ENCODE assay signal across 36 cellular contexts in genomic region chr11:5504403-5504891, GRCh38. TPM values are rescaled to one million over a fixed set of nuclear protein-coding genes. Genes with fewer than 3 reads are reported as not detected.
"Had no signal": no experiment of that assay in that cellular context is flagged by ENCODE, and none has a peak within 500 bp of the region (broad histone marks: within the 10 kb centered on the region; RNA-seq: fewer than 3 reads in every experiment).

No MANE protein-coding gene starts in this region.

- H3K9me3 ChIP-seq: heart left ventricle, left lung, sigmoid colon, stomach, thyroid gland, upper lobe of left lung, vagina had no signal

- H3K27me3 ChIP-seq: foreskin keratinocyte, heart left ventricle, left lung, sigmoid colon, stomach, thyroid gland, upper lobe of left lung, vagina had no signal

- FAIRE-seq: endothelial cell of umbilical vein, small intestine, TTC549 had no signal

- H3K4me3 ChIP-seq: heart left ventricle, left lung, lung, sigmoid colon, stomach, thyroid gland, upper lobe of left lung, vagina had no signal

- H3K36me3 Mint-ChIP-seq: activated naive CD4-positive, alpha-beta T cell treated with anti-CD3 and anti-CD28 coated beads, Interleukin-2, amount 50 U/mL, for 24 hours; immature natural killer cell; natural killer cell; stimulated activated memory B cell treated with anti-CD40 and anti-IgM and Interleukin-4, amounts not matched to agents 10 μg/mL and 1 μg/mL and 100 μg/mL, for 72 hours; WTC11 had no signal

- H3K4me1 ChIP-seq: foreskin keratinocyte, left lung, sigmoid colon, stomach, thyroid gland, upper lobe of left lung, vagina had no signal

- H3K4me3 Mint-ChIP-seq: activated CD8-positive, alpha-beta T cell treated with anti-CD3 and anti-CD28 coated beads for 36 hours; activated naive CD4-positive, alpha-beta T cell treated with anti-CD3 and anti-CD28 coated beads, Interleukin-2, amount 50 U/mL, for 24 hours; activated naive CD8-positive, alpha-beta T cell treated with anti-CD3 and anti-CD28 coated beads, Interleukin-2, amount 50 U/mL, for 24 hours; immature natural killer cell; natural killer cell; stimulated activated memory B cell treated with anti-CD40 and anti-IgM and Interleukin-4, amounts not matched to agents 10 μg/mL and 1 μg/mL and 100 μg/mL, for 72 hours; T-helper 1 cell treated with Interleukin-12 subunit alpha and Interleukin-12 subunit beta and Interleukin-4 antibody, amounts not matched to agents 30 μg/mL and 1 μg/mL, for 36 hours; WTC11 had no signal

- H3K36me3 ChIP-seq: heart left ventricle, left lung, sigmoid colon, stomach, thyroid gland, upper lobe of left lung, vagina had no signal

- H3K9me3 Mint-ChIP-seq: activated CD8-positive, alpha-beta T cell treated with anti-CD3 and anti-CD28 coated beads for 36 hours; activated naive CD4-positive, alpha-beta T cell treated with anti-CD3 and anti-CD28 coated beads, Interleukin-2, amount 50 U/mL, for 24 hours; activated naive CD8-positive, alpha-beta T cell treated with anti-CD3 and anti-CD28 coated beads, Interleukin-2, amount 50 U/mL, for 24 hours; activated T-helper 2 cell treated with anti-CD3 and anti-CD28 coated beads, Interferon-gamma antibody, Interleukin-2, Interleukin-4, amounts not matched to agents 10 μg/mL and 5 μg/mL and 100 μg/mL, durations not matched to agents 14 hours and 24 hours and 36 hours; immature natural killer cell; natural killer cell; stimulated activated memory B cell treated with anti-CD40 and anti-IgM and Interleukin-4, amounts not matched to agents 10 μg/mL and 1 μg/mL and 100 μg/mL, for 72 hours; T-helper 1 cell treated with Interleukin-12 subunit alpha and Interleukin-12 subunit beta and Interleukin-4 antibody, amounts not matched to agents 30 μg/mL and 1 μg/mL, for 36 hours; WTC11 had no signal

- H3K4me1 Mint-ChIP-seq: activated naive CD4-positive, alpha-beta T cell treated with anti-CD3 and anti-CD28 coated beads, Interleukin-2, amount 50 U/mL, for 24 hours; activated naive CD8-positive, alpha-beta T cell treated with anti-CD3 and anti-CD28 coated beads, Interleukin-2, amount 50 U/mL, for 24 hours; immature natural killer cell; natural killer cell; stimulated activated memory B cell treated with anti-CD40 and anti-IgM and Interleukin-4, amounts not matched to agents 10 μg/mL and 1 μg/mL and 100 μg/mL, for 72 hours; WTC11 had no signal

- DNase-seq: activated CD4-positive, alpha-beta T cell treated with anti-CD3 and anti-CD28 coated beads, Interleukin-2, amount 50 U/mL, for 1 hour; activated CD8-positive, alpha-beta T cell treated with anti-CD3 and anti-CD28 coated beads for 36 hours; activated naive CD8-positive, alpha-beta T cell treated with anti-CD3 and anti-CD28 coated beads, Interleukin-2, amount 50 U/mL, for 24 hours; activated T-cell treated with anti-CD3 and anti-CD28 coated beads, Interleukin-2, amount 50 U/mL, for 48 hours; amygdala; caudate nucleus; foreskin keratinocyte; heart left ventricle; hypothalamus; immature natural killer cell; kidney; left lung; mesendoderm; natural killer cell; posterior cingulate gyrus; sigmoid colon; small intestine; stimulated activated CD4-positive, alpha-beta T cell treated with anti-CD3 and anti-CD28 coated beads, Interleukin-1b, Interleukin-23, amount 100 ng/mL, for 48 hours; stimulated activated CD4-positive, alpha-beta T cell treated with anti-CD3 and anti-CD28 coated beads, Interleukin-4, amount 100 ng/mL, for 4 hours; stimulated activated CD8-positive, alpha-beta memory T cell treated with anti-CD3 and anti-CD28 coated beads, Interleukin-4, amount 100 ng/mL, for 48 hours; stomach; T-helper 9 cell; thyroid gland; upper lobe of left lung had no signal

- H3K27ac ChIP-seq: foreskin keratinocyte, heart left ventricle, left lung, sigmoid colon, stomach, thyroid gland, upper lobe of left lung, vagina had no signal

- H3K27ac Mint-ChIP-seq: activated CD8-positive, alpha-beta T cell treated with anti-CD3 and anti-CD28 coated beads for 36 hours; activated naive CD4-positive, alpha-beta T cell treated with anti-CD3 and anti-CD28 coated beads, Interleukin-2, amount 50 U/mL, for 24 hours; activated naive CD8-positive, alpha-beta T cell treated with anti-CD3 and anti-CD28 coated beads, Interleukin-2, amount 50 U/mL, for 24 hours; activated T-helper 2 cell treated with anti-CD3 and anti-CD28 coated beads, Interferon-gamma antibody, Interleukin-2, Interleukin-4, amounts not matched to agents 10 μg/mL and 5 μg/mL and 100 μg/mL, durations not matched to agents 14 hours and 24 hours and 36 hours; immature natural killer cell; natural killer cell; stimulated activated memory B cell treated with anti-CD40 and anti-IgM and Interleukin-4, amounts not matched to agents 10 μg/mL and 1 μg/mL and 100 μg/mL, for 72 hours; T-helper 1 cell treated with Interleukin-12 subunit alpha and Interleukin-12 subunit beta and Interleukin-4 antibody, amounts not matched to agents 30 μg/mL and 1 μg/mL, for 36 hours; WTC11 had no signal

- ATAC-seq: activated CD8-positive, alpha-beta T cell treated with anti-CD3 and anti-CD28 coated beads for 36 hours; activated naive CD8-positive, alpha-beta T cell treated with anti-CD3 and anti-CD28 coated beads, Interleukin-2, amount 50 U/mL, for 24 hours; esophagus mucosa; foreskin keratinocyte; heart left ventricle; left lung; natural killer cell; stimulated activated memory B cell treated with anti-CD40 and anti-IgM and Interleukin-4, amounts not matched to agents 10 μg/mL and 1 μg/mL and 100 μg/mL, for 72 hours; WTC11 had no signal

RNA-seq across cellular contexts. Expression of gene UBQLN3, which starts 5.3 kb away (rescaled TPM):
- total RNA-seq: activated CD8-positive, alpha-beta T cell treated with anti-CD3 and anti-CD28 coated beads for 36 hours; activated T-helper 2 cell treated with anti-CD3 and anti-CD28 coated beads, Interferon-gamma antibody, Interleukin-2, Interleukin-4, amounts not matched to agents 10 μg/mL and 5 μg/mL and 100 μg/mL, durations not matched to agents 14 hours and 24 hours and 36 hours; endothelial cell of umbilical vein; esophagus mucosa; foreskin keratinocyte; vagina; WTC11 had no signal
- polyA plus RNA-seq: endothelial cell of umbilical vein, foreskin keratinocyte, heart left ventricle, immature natural killer cell, sigmoid colon, small intestine, stomach had no signal

RNA-seq across cellular contexts. Expression of gene UBQLNL, which starts 12.1 kb away (rescaled TPM):
- total RNA-seq: foreskin keratinocyte had no signal
- polyA plus RNA-seq: immature natural killer cell had no signal

RNA-seq across cellular contexts. Expression of gene OR52D1, which starts 16.0 kb away (rescaled TPM):
- total RNA-seq: activated CD8-positive, alpha-beta T cell treated with anti-CD3 and anti-CD28 coated beads for 36 hours; activated T-helper 2 cell treated with anti-CD3 and anti-CD28 coated beads, Interferon-gamma antibody, Interleukin-2, Interleukin-4, amounts not matched to agents 10 μg/mL and 5 μg/mL and 100 μg/mL, durations not matched to agents 14 hours and 24 hours and 36 hours; endothelial cell of umbilical vein; esophagus mucosa; foreskin keratinocyte; heart left ventricle; kidney; left lung; lung; mononuclear cell; natural killer cell; osteoblast; sigmoid colon; stomach; thyroid gland; upper lobe of left lung; vagina; WTC11 had no signal
- polyA plus RNA-seq: endothelial cell of umbilical vein, foreskin keratinocyte, heart left ventricle, immature natural killer cell, lung, sigmoid colon, small intestine, stomach had no signal

RNA-seq across cellular contexts. Expression of gene OR52H1, which starts 43.9 kb away (rescaled TPM):
- total RNA-seq: activated CD8-positive, alpha-beta T cell treated with anti-CD3 and anti-CD28 coated beads for 36 hours; activated T-helper 2 cell treated with anti-CD3 and anti-CD28 coated beads, Interferon-gamma antibody, Interleukin-2, Interleukin-4, amounts not matched to agents 10 μg/mL and 5 μg/mL and 100 μg/mL, durations not matched to agents 14 hours and 24 hours and 36 hours; endothelial cell of umbilical vein; esophagus mucosa; foreskin keratinocyte; vagina; WTC11 had no signal
- polyA plus RNA-seq: foreskin keratinocyte, heart left ventricle, immature natural killer cell, small intestine, stomach had no signal

RNA-seq across cellular contexts. Expression of gene OR51I2, which starts 55.3 kb away (rescaled TPM):
- total RNA-seq: activated CD8-positive, alpha-beta T cell treated with anti-CD3 and anti-CD28 coated beads for 36 hours; activated T-helper 2 cell treated with anti-CD3 and anti-CD28 coated beads, Interferon-gamma antibody, Interleukin-2, Interleukin-4, amounts not matched to agents 10 μg/mL and 5 μg/mL and 100 μg/mL, durations not matched to agents 14 hours and 24 hours and 36 hours; endothelial cell of umbilical vein; esophagus mucosa; foreskin keratinocyte; heart left ventricle; kidney; left lung; lung; mononuclear cell; natural killer cell; osteoblast; sigmoid colon; stomach; thyroid gland; upper lobe of left lung; vagina; WTC11 had no signal
- polyA plus RNA-seq: endothelial cell of umbilical vein, foreskin keratinocyte, heart left ventricle, immature natural killer cell, lung, sigmoid colon, small intestine, stomach had no signal
